Comparison of ENCODE assay signal across 14 cellular contexts in the genomic region with DNA sequence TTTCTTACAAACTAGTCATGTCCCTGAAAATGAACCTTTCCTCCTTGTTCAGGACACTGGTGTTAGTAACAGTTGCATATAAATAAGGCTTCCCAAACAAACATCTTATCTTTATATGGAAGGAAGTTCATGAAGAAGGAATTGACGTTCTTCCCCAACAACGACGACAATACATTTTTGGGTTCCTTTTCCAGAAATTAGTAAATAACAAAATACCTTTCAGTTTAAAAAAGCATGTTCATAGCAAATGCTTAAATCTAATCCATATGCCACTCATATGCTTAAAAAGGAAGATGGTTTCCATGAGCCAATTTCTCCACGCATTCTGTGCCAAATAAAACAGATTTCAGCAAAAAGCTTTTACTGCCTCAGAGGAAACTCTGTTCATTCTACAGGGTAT.
"Had no signal": no experiment of that assay in that cellular context is flagged by ENCODE, and none has a peak within 500 bp of the region (broad histone marks: within the 10 kb centered on the region; RNA-seq: fewer than 3 reads in every experiment).

No MANE protein-coding gene starts in this region.

- H3K9me3 Mint-ChIP-seq: activated naive CD8-positive, alpha-beta T cell treated with anti-CD3 and anti-CD28 coated beads, Interleukin-2, amount 50 U/mL, for 24 hours; natural killer cell; stimulated activated naive CD8-positive, alpha-beta T cell treated with anti-CD3 and anti-CD28 coated beads, Interleukin-15, amount 100 ng/mL, for 72 hours had no signal

- H3K4me3 ChIP-seq: prostate gland, uterus had no signal

- H3K4me1 Mint-ChIP-seq: activated naive CD8-positive, alpha-beta T cell treated with anti-CD3 and anti-CD28 coated beads, Interleukin-2, amount 50 U/mL, for 24 hours; natural killer cell; stimulated activated naive CD8-positive, alpha-beta T cell treated with anti-CD3 and anti-CD28 coated beads, Interleukin-15, amount 100 ng/mL, for 72 hours had no signal

- H3K36me3 ChIP-seq: prostate gland, uterus had no signal

- H3K9me3 ChIP-seq: prostate gland, uterus had no signal

- H3K27ac ChIP-seq: prostate gland, uterus had no signal

- ATAC-seq: activated naive CD8-positive, alpha-beta T cell treated with anti-CD3 and anti-CD28 coated beads, Interleukin-2, amount 50 U/mL, for 24 hours; esophagus mucosa; natural killer cell; stimulated activated naive CD8-positive, alpha-beta T cell treated with anti-CD3 and anti-CD28 coated beads, Interleukin-15, amount 100 ng/mL, for 72 hours; WTC11 had no signal

- H3K27me3 Mint-ChIP-seq: activated naive CD8-positive, alpha-beta T cell treated with anti-CD3 and anti-CD28 coated beads, Interleukin-2, amount 50 U/mL, for 24 hours; dendritic cell treated with granulocyte-macrophage colony-stimulating factor and Interleukin-4, amounts not matched to agents 40 ng/mL and 50 ng/mL, for 4 days; stimulated activated naive CD8-positive, alpha-beta T cell treated with anti-CD3 and anti-CD28 coated beads, Interleukin-15, amount 100 ng/mL, for 72 hours had no signal

- H3K36me3 Mint-ChIP-seq: natural killer cell had no signal

- H3K27me3 ChIP-seq: uterus had no signal

- H3K4me1 ChIP-seq: uterus had no signal

- H3K4me3 Mint-ChIP-seq: activated naive CD8-positive, alpha-beta T cell treated with anti-CD3 and anti-CD28 coated beads, Interleukin-2, amount 50 U/mL, for 24 hours; dendritic cell treated with granulocyte-macrophage colony-stimulating factor and Interleukin-4, amounts not matched to agents 40 ng/mL and 50 ng/mL, for 4 days; endodermal cell; natural killer cell; stimulated activated naive CD8-positive, alpha-beta T cell treated with anti-CD3 and anti-CD28 coated beads, Interleukin-15, amount 100 ng/mL, for 72 hours; T-helper 1 cell treated with Interleukin-12 subunit alpha and Interleukin-12 subunit beta and Interleukin-4 antibody, amounts not matched to agents 30 μg/mL and 1 μg/mL, for 36 hours; WTC11 had no signal

- H3K27ac Mint-ChIP-seq: activated naive CD8-positive, alpha-beta T cell treated with anti-CD3 and anti-CD28 coated beads, Interleukin-2, amount 50 U/mL, for 24 hours; dendritic cell treated with granulocyte-macrophage colony-stimulating factor and Interleukin-4, amounts not matched to agents 40 ng/mL and 50 ng/mL, for 4 days; endodermal cell; natural killer cell; stimulated activated naive CD8-positive, alpha-beta T cell treated with anti-CD3 and anti-CD28 coated beads, Interleukin-15, amount 100 ng/mL, for 72 hours; T-helper 1 cell treated with Interleukin-12 subunit alpha and Interleukin-12 subunit beta and Interleukin-4 antibody, amounts not matched to agents 30 μg/mL and 1 μg/mL, for 36 hours; WTC11 had no signal

- DNase-seq: activated CD4-positive, alpha-beta T cell treated with anti-CD3 and anti-CD28 coated beads for 48 hours; activated naive CD4-positive, alpha-beta T cell treated with Interleukin-2 at 50 U/mL for 16 hours; activated naive CD8-positive, alpha-beta T cell treated with anti-CD3 and anti-CD28 coated beads, Interleukin-2, amount 50 U/mL, for 24 hours; mammary epithelial cell; natural killer cell; stimulated activated CD4-positive, alpha-beta T cell treated with anti-CD3 and anti-CD28 coated beads, Interleukin-4, amount 100 ng/mL, for 4 hours; stimulated activated naive CD8-positive, alpha-beta T cell treated with anti-CD3 and anti-CD28 coated beads, Interleukin-15, amount 100 ng/mL, for 72 hours; uterus had no signal
